Comparison of ENCODE assay signal across 21 cellular contexts in the genomic region with DNA sequence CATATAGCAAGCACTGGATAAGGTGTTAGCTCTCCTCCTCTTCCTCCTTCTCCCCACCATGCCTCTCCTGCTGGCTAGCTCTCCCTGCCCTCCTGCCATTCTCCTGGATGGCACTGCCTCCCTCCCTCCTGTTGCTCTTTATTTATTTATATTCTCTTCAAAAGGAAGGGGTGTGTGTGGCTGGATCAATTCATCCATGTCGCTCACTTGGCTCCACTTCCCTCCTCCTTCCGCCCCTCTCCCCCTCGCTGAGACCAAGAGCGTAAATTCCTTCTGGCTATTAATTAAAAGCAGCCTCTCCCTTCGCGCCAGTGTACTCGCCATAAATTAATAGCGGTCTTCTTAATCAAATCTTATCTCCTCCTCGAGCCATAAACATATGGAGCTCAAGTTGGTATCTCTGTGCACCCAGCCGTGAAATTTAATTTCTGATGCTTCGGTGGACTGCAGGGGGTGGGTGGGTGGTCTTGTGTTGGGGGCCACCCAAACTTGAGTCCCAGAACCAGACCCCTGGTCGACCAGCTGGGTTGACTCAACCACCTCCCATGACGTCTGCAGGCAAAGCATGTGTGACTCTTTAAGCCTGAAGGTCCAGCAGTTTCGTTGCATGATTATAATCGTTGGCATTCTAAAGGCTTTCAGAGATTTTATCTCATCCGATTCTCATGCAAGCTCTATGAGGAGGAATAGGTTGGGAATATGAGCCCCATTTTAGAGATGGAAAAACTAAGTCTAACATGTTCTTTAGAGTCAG. TPM values are rescaled to one million over a fixed set of nuclear protein-coding genes. Genes with fewer than 3 reads are reported as not detected.
DNase-seq lines count a peak whose midpoint lies in the region; ATAC-seq and TF ChIP-seq lines count a peak whose summit lies in the region.
"Had no signal": no experiment of that assay in that cellular context is flagged by ENCODE, and none has a peak within 500 bp of the region (broad histone marks: within the 10 kb centered on the region; RNA-seq: fewer than 3 reads in every experiment).

No MANE protein-coding gene starts in this region.

- H3K4me3 Mint-ChIP-seq in memory B cell = no peak overlapping the region
- H3K4me3 Mint-ChIP-seq: activated CD4-positive, alpha-beta memory T cell treated with anti-CD3 and anti-CD28 coated beads for 36 hours; activated naive CD8-positive, alpha-beta T cell treated with anti-CD3 and anti-CD28 coated beads for 36 hours; activated T-cell treated with anti-CD3 and anti-CD28 coated beads, Interleukin-2, amount 50 U/mL, for 4 hours; natural killer cell had no signal

- H3K9ac ChIP-seq in PC-3 (ENCODE audit: low read length) = no peak overlapping the region

- POLR2A ChIA-PET in OCI-LY7 (lab: Charles Lee) (interaction anchor here (0.5 to 1.7 kb wide), 9 partner anchors 19 to 526 kb away, joined by 3 to 5 read pairs (median 4); no protein-coding TSS in a partner anchor), PC-3 (lab: Charles Lee; ENCODE audit: unreplicated experiment) (no interaction called here)

- H3K27me3 ChIP-seq in BE2C = peaks cover 72% of the 10 kb centered on the region
- peaks cover 68% of the 10 kb centered on the region for H3K27me3 ChIP-seq in PC-3 (ENCODE audit: low read length)
- no peaks in the 10 kb centered on the region for H3K27me3 ChIP-seq in HAP-1 (ENCODE audit: low read depth)

- BruUV-seq in OCI-LY7 (replicated peaks; lab: Mats Ljungman, UMichigan) (no TSS peak), PC-3 (replicated peaks; lab: Mats Ljungman, UMichigan) (no TSS peak)

- TF ChIP-seq CTCF in BE2C (IDR thresholded peaks at IDR 0.05; ENCODE audit: low read depth, low read length) = no peak
- no peak for TF ChIP-seq CTCF in OCI-LY7 (conservative IDR thresholded peaks at IDR 0.05; ENCODE audit: low read length)
- no peak for TF ChIP-seq CTCF in PC-3 (conservative IDR thresholded peaks at IDR 0.05; ENCODE audit: low read depth, low read length)

- H2AFZ ChIP-seq in OCI-LY7 (ENCODE audit: low read length) (no peak overlapping the region), PC-3 (ENCODE audit: low read length) (no peak overlapping the region)

- in situ Hi-C loops in HAP-1 (cut with MboI; ENCODE audit: low sequenced_read_pairs) = no loop called here

- DNase-seq in BE2C = peak; percentile 63
- DNase-seq in DMS79 treated with DMSO at 0.1 percent for 48 hours (lab: John Stamatoyannopoulos, UW) = peak; percentile 58
- DNase-seq in OCI-LY7 (ENCODE audit: low spot score) = no peak
- DNase-seq in memory B cell (ENCODE audit: low spot score in 2 of 2) = no peak
- no peak for DNase-seq in PC-3
- DNase-seq in HAP-1 (ENCODE audit: low spot score in 2 of 2) = no peak
- DNase-seq in NCI-H2171 (lab: John Stamatoyannopoulos, UW) = no peak
- DNase-seq in NCI-H2171 treated with DMSO at 0.1 percent for 48 hours (lab: John Stamatoyannopoulos, UW) = no peak
- DNase-seq: activated CD4-positive, alpha-beta memory T cell treated with anti-CD3 and anti-CD28 coated beads for 36 hours; activated naive CD8-positive, alpha-beta T cell treated with anti-CD3 and anti-CD28 coated beads for 36 hours; activated T-cell treated with anti-CD3 and anti-CD28 coated beads, Interleukin-2, amount 50 U/mL, for 4 hours; DMS53; GOT3; natural killer cell; NCI-H2029; stimulated activated CD4-positive, alpha-beta T cell treated with anti-CD3 and anti-CD28 coated beads, Interleukin-4, amount 100 ng/mL, for 4 hours; T-helper 1 cell had no signal

- H3K4me3 ChIP-seq in BE2C (ENCODE audit: low read depth, low read length) (no peak overlapping the region), OCI-LY7 (ENCODE audit: low read depth, low read length, poor library complexity, severe bottlenecking) (no peak overlapping the region), PC-3 (ENCODE audit: low read length) (no peak overlapping the region), HAP-1 (no peak overlapping the region)
- H3K4me3 ChIP-seq: skin epidermis had no signal

- H3K9me2 ChIP-seq in OCI-LY7 (ENCODE audit: insufficient read depth, low read length) = no peaks in the 10 kb centered on the region
- H3K9me2 ChIP-seq in PC-3 (replicated peaks; ENCODE audit: low read length) = no peaks in the 10 kb centered on the region

- H3K9me3 ChIP-seq in BE2C = no peaks in the 10 kb centered on the region
- no peaks in the 10 kb centered on the region for H3K9me3 ChIP-seq in OCI-LY7 (ENCODE audit: low read length)
- no peaks in the 10 kb centered on the region for H3K9me3 ChIP-seq in PC-3 (ENCODE audit: low read length)
- no peaks in the 10 kb centered on the region for H3K9me3 ChIP-seq in HAP-1

- intact Hi-C loops in OCI-LY7 (cut with micrococcal nuclease; ENCODE audit: unreplicated experiment) = no loop called here
- intact Hi-C loops in PC-3 (cut with micrococcal nuclease) = no loop called here

- H3K79me2 ChIP-seq in OCI-LY7 (ENCODE audit: insufficient read depth, low read depth, low read length) (no peaks in the 10 kb centered on the region), PC-3 (ENCODE audit: low read length) (no peaks in the 10 kb centered on the region)

- CTCF ChIA-PET in OCI-LY7 (lab: Charles Lee; ENCODE audit: unreplicated experiment) = interaction anchor here (0.6 to 1.8 kb wide), 11 partner anchors 14 to 197 kb away, joined by 3 to 10 read pairs (median 3); no protein-coding TSS in a partner anchor
- CTCF ChIA-PET in PC-3 (lab: Charles Lee) = no interaction called here

- peak overlapping the region; percentile 26 for H3K27ac Mint-ChIP-seq in memory B cell
- H3K27ac Mint-ChIP-seq: activated CD4-positive, alpha-beta memory T cell treated with anti-CD3 and anti-CD28 coated beads for 36 hours; activated naive CD8-positive, alpha-beta T cell treated with anti-CD3 and anti-CD28 coated beads for 36 hours; natural killer cell had no signal

- peaks cover 15% of the 10 kb centered on the region for H3K4me1 ChIP-seq in BE2C
- peaks cover 69% of the 10 kb centered on the region for H3K4me1 ChIP-seq in OCI-LY7 (ENCODE audit: insufficient read depth, low read length, poor library complexity, severe bottlenecking)
- no peaks in the 10 kb centered on the region for H3K4me1 ChIP-seq in PC-3 (ENCODE audit: insufficient read depth, low read length)
- no peaks in the 10 kb centered on the region for H3K4me1 ChIP-seq in HAP-1

- H3K9me3 Mint-ChIP-seq in memory B cell = no peaks in the 10 kb centered on the region
- H3K9me3 Mint-ChIP-seq: activated CD4-positive, alpha-beta memory T cell treated with anti-CD3 and anti-CD28 coated beads for 36 hours; activated naive CD8-positive, alpha-beta T cell treated with anti-CD3 and anti-CD28 coated beads for 36 hours; activated T-cell treated with anti-CD3 and anti-CD28 coated beads, Interleukin-2, amount 50 U/mL, for 4 hours; natural killer cell had no signal

- H3K4me2 ChIP-seq in OCI-LY7 (ENCODE audit: low read length) (no peak overlapping the region), PC-3 (ENCODE audit: low read length) (no peak overlapping the region)

- no peaks in the 10 kb centered on the region for H3K36me3 Mint-ChIP-seq in memory B cell
- H3K36me3 Mint-ChIP-seq: activated CD4-positive, alpha-beta memory T cell treated with anti-CD3 and anti-CD28 coated beads for 36 hours; activated naive CD8-positive, alpha-beta T cell treated with anti-CD3 and anti-CD28 coated beads for 36 hours; natural killer cell had no signal

- H3K4me1 Mint-ChIP-seq in memory B cell = peaks cover 60% of the 10 kb centered on the region

- no peak for ATAC-seq in memory B cell (ENCODE audit: low read depth)
- ATAC-seq in PC-3 = no peak
- ATAC-seq: activated T-cell treated with anti-CD3 and anti-CD28 coated beads, Interleukin-2, amount 50 U/mL, for 4 hours had no signal

- no peaks in the 10 kb centered on the region for H3K27me3 Mint-ChIP-seq in memory B cell
- H3K27me3 Mint-ChIP-seq: activated CD4-positive, alpha-beta memory T cell treated with anti-CD3 and anti-CD28 coated beads for 36 hours; activated naive CD8-positive, alpha-beta T cell treated with anti-CD3 and anti-CD28 coated beads for 36 hours had no signal

- no peaks in the 10 kb centered on the region for H3F3A ChIP-seq in PC-3 (ENCODE audit: low read length, unreplicated experiment)

- H3K36me3 ChIP-seq in BE2C = no peaks in the 10 kb centered on the region
- no peaks in the 10 kb centered on the region for H3K36me3 ChIP-seq in OCI-LY7 (ENCODE audit: insufficient read depth, low read length)
- no peaks in the 10 kb centered on the region for H3K36me3 ChIP-seq in PC-3 (ENCODE audit: low read depth, low read length)
- no peaks in the 10 kb centered on the region for H3K36me3 ChIP-seq in HAP-1 (replicated peaks)

- H3K27ac ChIP-seq in OCI-LY7 (ENCODE audit: low read depth, low read length, poor library complexity, severe bottlenecking) (peak overlapping the region; percentile 96), PC-3 (ENCODE audit: low read length) (no peak overlapping the region)
- H3K27ac ChIP-seq: RWPE1, skin epidermis had no signal

- H4K20me1 ChIP-seq in OCI-LY7 (ENCODE audit: insufficient read depth, low read length) (no peaks in the 10 kb centered on the region), PC-3 (ENCODE audit: low read length) (no peaks in the 10 kb centered on the region)

RNA-seq across cellular contexts. Expression of gene SDK2, which starts 57.9 kb away (rescaled TPM):
- polyA plus RNA-seq in BE2C (2012; ENCODE audit: insufficient read depth, insufficient read length, low read depth) = 3.5 TPM
- 1.8 and 3.5 TPM in 2 replicates for total RNA-seq in OCI-LY7 (2014; rRNA removed; shearing (Covaris generic))
- 0.22 and 0.32 TPM in 2 replicates for total RNA-seq in OCI-LY7 (2022)
- total RNA-seq in PC-3 (2014; rRNA removed) = 0.07 TPM in 1 of 2 replicates, not detected in the other
- total RNA-seq: lung microvascular endothelial cell, MCF 10A had no signal

Comparison
In these comparisons a context has a peak if more than half of its experiments do, and no peak if none do; other contexts are left out.
1. DNase-seq: peak in BE2C (single experiment) and DMS79 treated with DMSO at 0.1 percent for 48 hours (single experiment); none in OCI-LY7 (single experiment), memory B cell (0 of 2), PC-3 (single experiment), HAP-1 (0 of 2), NCI-H2171 (single experiment) and NCI-H2171 treated with DMSO at 0.1 percent for 48 hours (single experiment).